In genomic region chr1:21232044-21232443, GRCh38 we compare ENCODE assay signal across 8 cellular contexts. TPM values are rescaled to one million over a fixed set of nuclear protein-coding genes. Genes with fewer than 3 reads are reported as not detected.
DNase-seq lines count a peak whose midpoint lies in the region; ATAC-seq and TF ChIP-seq lines count a peak whose summit lies in the region.

No MANE protein-coding gene starts in this region.

- TF ChIP-seq CTCF in AG09309 (IDR thresholded peaks at IDR 0.05; ENCODE audit: control insufficient read depth, insufficient read depth, low read depth, low read length, missing control alignments) (peak; percentile 72), GM06990 (IDR thresholded peaks at IDR 0.05; ENCODE audit: insufficient read depth, low read length, poor library complexity, severe bottlenecking) (peak; percentile 73), activated B cell treated with CpG ODN at 0.5 μM for 24 hours (IDR thresholded peaks at IDR 0.05) (peak; percentile 43), neural crest cell (conservative IDR thresholded peaks at IDR 0.05) (peak; percentile 90)

- H3K4me1 Mint-ChIP-seq in activated B cell treated with CpG ODN at 0.5 μM for 24 hours (no peaks in the 10 kb centered on the region), neural crest cell (peaks cover 6% of the 10 kb centered on the region)

- H3K36me3 Mint-ChIP-seq in activated B cell treated with CpG ODN at 0.5 μM for 24 hours (ENCODE audit: low read depth), result peaks cover 88% of the 10 kb centered on the region
- no peaks in the 10 kb centered on the region for H3K36me3 Mint-ChIP-seq in neural crest cell (ENCODE audit: low read depth)

- H3K27me3 Mint-ChIP-seq in activated B cell treated with CpG ODN at 0.5 μM for 24 hours (no peaks in the 10 kb centered on the region), neural crest cell (ENCODE audit: low read depth) (no peaks in the 10 kb centered on the region)

- CTCF ChIA-PET in activated B cell treated with CpG ODN at 0.5 μM for 24 hours (lab: Charles Lee), result interaction anchor here (0.6 to 5.4 kb wide), 15 partner anchors 8 to 1090 kb away, joined by 3 to 105 read pairs (median 4); no protein-coding TSS in a partner anchor

- intact Hi-C loops in activated B cell treated with CpG ODN at 0.5 μM for 24 hours (cut with micrococcal nuclease), result loop anchor here (1.0 kb wide), 4 partner anchors 22 to 427 kb away; no protein-coding TSS in a partner anchor

- H3K36me3 ChIP-seq in GM06990 (ENCODE audit: control insufficient read depth, insufficient read depth, low read length), result peaks cover 7% of the 10 kb centered on the region

- H3K9me3 Mint-ChIP-seq in activated B cell treated with CpG ODN at 0.5 μM for 24 hours (no peaks in the 10 kb centered on the region), neural crest cell (no peaks in the 10 kb centered on the region)

- H3K4me3 Mint-ChIP-seq in activated B cell treated with CpG ODN at 0.5 μM for 24 hours, result no peak overlapping the region
- H3K4me3 Mint-ChIP-seq in neural crest cell, result no peak overlapping the region

- peak; percentile 72 for ATAC-seq in activated B cell treated with CpG ODN at 0.5 μM for 24 hours (ENCODE audit: low read depth)
- no peak for ATAC-seq in GM18909 (IDR thresholded peaks at IDR 0.05; ENCODE audit: poor library complexity, unreplicated experiment)

- POLR2A ChIA-PET in activated B cell treated with CpG ODN at 0.5 μM for 24 hours (lab: Charles Lee), result interaction anchor here (0.6 to 2.0 kb wide), 2 partner anchors 136 to 143 kb away, joined by 3 to 7 read pairs; no protein-coding TSS in a partner anchor

- H3K27me3 ChIP-seq in GM06990 (replicated peaks; ENCODE audit: control insufficient read depth, insufficient read depth, low read length), result no peaks in the 10 kb centered on the region

- DNase-seq in AG09309 (ENCODE audit: low read depth), result peak; percentile 16
- DNase-seq in GM06990 (ENCODE audit: extremely low read depth, insufficient read length), result no peak
- peak; percentile 10 for DNase-seq in NCI-H2029 treated with DMSO at 0.1 percent for 48 hours (lab: John Stamatoyannopoulos, UW)
- no peak for DNase-seq in activated B cell treated with CpG ODN at 0.5 μM for 24 hours
- peak; percentile 80 for DNase-seq in fibroblast of peridontal ligament (ENCODE audit: extremely low read depth)
- peak; percentile 51 for DNase-seq in neural crest cell (ENCODE audit: low read depth, low spot score)
- no peak for DNase-seq in putamen (ENCODE audit: low spot score)

- H3K27ac Mint-ChIP-seq in activated B cell treated with CpG ODN at 0.5 μM for 24 hours (no peak overlapping the region), neural crest cell (ENCODE audit: unreplicated experiment) (no peak overlapping the region)

- H3K4me3 ChIP-seq in AG09309 (ENCODE audit: control insufficient read depth, low read depth, low read length), result no peak overlapping the region
- H3K4me3 ChIP-seq in GM06990 (replicated peaks; ENCODE audit: low read depth, low read length), result no peak overlapping the region

RNA-seq across cellular contexts. Expression of gene EIF4G3, which starts 55.3 kb away (rescaled TPM):
- 68.4 and 81.3 TPM in 2 replicates for total RNA-seq in activated B cell treated with CpG ODN at 0.5 μM for 24 hours
- total RNA-seq in neural crest cell, result 97.5 and 99.9 TPM in 2 replicates

RNA-seq across cellular contexts. Expression of gene ECE1, which starts 58.2 kb away (rescaled TPM):
- total RNA-seq in activated B cell treated with CpG ODN at 0.5 μM for 24 hours (208 and 209 TPM in 2 replicates), neural crest cell (38.3 and 40.3 TPM in 2 replicates)

Comparison
In these comparisons a context has a peak if more than half of its experiments do, and no peak if none do; other contexts are left out.
1. DNase-seq: peak in AG09309 (single experiment), NCI-H2029 treated with DMSO at 0.1 percent for 48 hours (single experiment), fibroblast of peridontal ligament (single experiment) and neural crest cell (single experiment); none in GM06990 (single experiment), activated B cell treated with CpG ODN at 0.5 μM for 24 hours (single experiment) and putamen (single experiment).
2. Peak in every context shown above with its lines, with median percentiles within 50 percentile points of each other: CTCF ChIP-seq.